ENCODE assay signal across 8 cellular contexts in the genomic region with DNA sequence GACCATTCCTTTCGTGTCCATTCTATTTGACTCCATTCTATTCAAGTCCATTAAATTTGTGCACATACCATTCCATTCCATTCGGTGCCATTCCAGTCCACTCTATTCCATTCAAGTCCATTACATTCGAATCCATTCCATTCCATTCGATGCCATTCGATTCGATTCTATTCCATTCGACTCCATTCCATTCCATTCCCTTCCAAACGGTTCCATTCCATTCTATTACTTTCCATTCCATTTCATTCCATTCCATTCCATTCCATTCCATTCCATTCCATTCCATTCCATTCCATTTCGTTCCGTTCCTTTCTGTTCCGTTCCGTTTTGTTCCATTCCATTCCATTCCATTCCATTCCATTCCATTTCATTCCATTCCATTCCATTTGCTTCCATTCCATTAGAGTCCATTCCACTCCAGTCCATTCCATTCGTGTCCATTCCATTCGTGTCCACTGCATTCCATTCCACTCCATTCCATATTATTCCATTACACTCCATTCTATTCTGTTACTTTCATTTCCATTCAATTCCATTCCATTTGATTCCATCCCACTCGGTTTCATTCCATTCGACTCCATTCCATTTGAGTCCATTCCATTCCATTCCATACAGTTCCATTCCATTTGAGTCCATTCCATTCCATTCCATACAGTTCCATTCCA.
A peak's percentile ranks its signal among the peaks of the same experiment; 100 is the strongest.
DNase-seq lines count a peak whose midpoint lies in the region; ATAC-seq and TF ChIP-seq lines count a peak whose summit lies in the region.
"Not testable (repeated sequence)": the region's sequence is repeated elsewhere in the genome, so short reads cannot be mapped to it uniquely, and the experiment has no call there.

No MANE protein-coding gene starts in this region.

- H3K27ac ChIP-seq in heart left ventricle, right lobe of liver, gastrocnemius medialis: not testable (repeated sequence)

- H3K36me3 ChIP-seq in heart left ventricle, right lobe of liver, gastrocnemius medialis: not testable (repeated sequence)

- TF ChIP-seq POLR2A in heart left ventricle (IDR thresholded peaks at IDR 0.05); right lobe of liver (IDR thresholded peaks at IDR 0.05); gastrocnemius medialis (IDR thresholded peaks at IDR 0.05): not testable (repeated sequence)

- peak; percentile 32 for DNase-seq in astrocyte of the spinal cord (ENCODE audit: low read depth, low spot score)
- DNase-seq in heart left ventricle, right lobe of liver, gastrocnemius medialis: not testable (repeated sequence)

- not testable (repeated sequence) for H3K4me1 ChIP-seq in heart left ventricle, right lobe of liver, gastrocnemius medialis

- H3K9me3 ChIP-seq in heart left ventricle = peaks cover 0 to 51% (median 2%) of the 10 kb centered on the region in 12 donors
- peaks cover 0 to 68% (median 11%) of the 10 kb centered on the region in 4 donors for H3K9me3 ChIP-seq in right lobe of liver
- peaks cover 7 to 23% (median 7%) of the 10 kb centered on the region in 3 donors for H3K9me3 ChIP-seq in gastrocnemius medialis

- intact Hi-C loops in heart left ventricle (cut with DNase I); right lobe of liver (cut with DNase I); gastrocnemius medialis (cut with DNase I; ENCODE audit: low total_unique reads): not testable (repeated sequence)

- TF ChIP-seq CTCF in astrocyte of the spinal cord (IDR thresholded peaks at IDR 0.05; ENCODE audit: low read depth, low read length); heart left ventricle (IDR thresholded peaks at IDR 0.05); right lobe of liver (IDR thresholded peaks at IDR 0.05); gastrocnemius medialis (IDR thresholded peaks at IDR 0.05 in 4 of 5, conservative IDR thresholded peaks at IDR 0.05 in 1 of 5): not testable (repeated sequence)

- not testable (repeated sequence) for H3K27me3 ChIP-seq in heart left ventricle, right lobe of liver, gastrocnemius medialis

- 67 to 72% (median 70%) methylated on average over 16 of the region's 16 CpGs for WGBS in heart left ventricle, 4 donors
- WGBS in right lobe of liver (ENCODE audit: insufficient coverage, low coverage, low lambda C conversion rate, missing lambda C conversion rate) = 39% methylated on average over 16 of the region's 16 CpGs

- ATAC-seq in GM18517 (IDR thresholded peaks at IDR 0.05; ENCODE audit: unreplicated experiment) (peak; percentile 77), GM21515 (IDR thresholded peaks at IDR 0.05; ENCODE audit: unreplicated experiment) (peak; percentile 82), HG03039 (IDR thresholded peaks at IDR 0.05; ENCODE audit: unreplicated experiment) (peak; percentile 64), HG03469 (IDR thresholded peaks at IDR 0.05; ENCODE audit: unreplicated experiment) (peak; percentile 76), heart left ventricle (peak; percentile 10 to 82 (median 72)), right lobe of liver (peak; percentile 37 to 86 (median 54)), gastrocnemius medialis (peak; percentile 84 to 88)

- not testable (repeated sequence) for H3K4me3 ChIP-seq in astrocyte of the spinal cord (ENCODE audit: low read depth, low read length); heart left ventricle; right lobe of liver; gastrocnemius medialis

- in situ Hi-C loops in astrocyte of the spinal cord (cut with HindIII; ENCODE audit: low sequenced_read_pairs); gastrocnemius medialis (cut with MboI; ENCODE audit: low sequenced_read_pairs in 4 of 4): not testable (repeated sequence)
